Comparison of ENCODE assay signal across 9 cellular contexts in genomic region chr5:168472329-168472728, GRCh38. TPM values are rescaled to one million over a fixed set of nuclear protein-coding genes. Genes with fewer than 3 reads are reported as not detected.
A peak's percentile ranks its signal among the peaks of the same experiment; 100 is the strongest.
DNase-seq lines count a peak whose midpoint lies in the region; ATAC-seq, FAIRE-seq and TF ChIP-seq lines count a peak whose summit lies in the region.
"Had no signal": no experiment of that assay in that cellular context is flagged by ENCODE, and none has a peak within 500 bp of the region (broad histone marks: within the 10 kb centered on the region; RNA-seq: fewer than 3 reads in every experiment).

No MANE protein-coding gene starts in this region.

- no peaks in the 10 kb centered on the region for H3K9me3 ChIP-seq in tibial nerve

- H3K27me3 ChIP-seq in tibial nerve, result no peaks in the 10 kb centered on the region

- TF ChIP-seq POLR2A in H54 (IDR thresholded peaks at IDR 0.05; ENCODE audit: low read depth, low read length), result no peak
- TF ChIP-seq POLR2A in tibial nerve (IDR thresholded peaks at IDR 0.05), result no peak

- H3K36me3 ChIP-seq in tibial nerve, result no peaks in the 10 kb centered on the region

- no peak overlapping the region for H3K4me3 ChIP-seq in fibroblast of pulmonary artery (replicated peaks; ENCODE audit: low read depth, low read length)
- H3K4me3 ChIP-seq in tibial nerve, result no peak overlapping the region

- peak; percentile 76 for FAIRE-seq in H54 (lab: Jason Lieb, UNC)
- FAIRE-seq: colon had no signal

- DNase-seq in H54 (ENCODE audit: insufficient read length, low spot score) (peak; percentile 81), fibroblast of pulmonary artery (ENCODE audit: low read depth) (peak; percentile 93), tibial nerve (ENCODE audit: low spot score in 2 of 2) (peak in 1 of 2 donors; percentile 20), GM19238 (ENCODE audit: insufficient read length, low spot score) (no peak), amygdala (lab: John Stamatoyannopoulos, UW) (no peak)
- DNase-seq: NCI-H1694 had no signal

- peak; percentile 61 for TF ChIP-seq CTCF in fibroblast of pulmonary artery (IDR thresholded peaks at IDR 0.05; ENCODE audit: low read length, missing control alignments)
- peak in 3 of 5 experiments; percentile 15 to 32 (median 19) for TF ChIP-seq CTCF in tibial nerve (IDR thresholded peaks at IDR 0.05)

- 43 to 48% methylated on average over 5 of the region's 5 CpGs for WGBS in tibial nerve, 2 donors

- peak; percentile 100 for ATAC-seq in SK-N-SH treated with all-trans-retinoic acid at 6 μM for 48 hours
- ATAC-seq in HG02885 (IDR thresholded peaks at IDR 0.05; ENCODE audit: poor library complexity, unreplicated experiment), result no peak

- no peak for TF ChIP-seq EP300 in tibial nerve (IDR thresholded peaks at IDR 0.05)

- H3K27ac ChIP-seq in tibial nerve, result peak overlapping the region in 2 of 4 donors; percentile 41 to 68

- H3K4me1 ChIP-seq in tibial nerve, result no peaks in the 10 kb centered on the region

TF ChIP-seq in SK-N-SH treated with all-trans-retinoic acid at 6 μM for 48 hours, 23 proteins besides CTCF, POLR2A, EP300 and RAD21:
- TF ChIP-seq ISL1 (CRISPR knock-in tag; IDR thresholded peaks at IDR 0.05) (no peak), CSDC2 (CRISPR knock-in tag; IDR thresholded peaks at IDR 0.05) (0 out of 2 replicates have a peak, but pooled peaks have one; percentile 41)
TF ChIP-seq in SK-N-SH treated with all-trans-retinoic acid at 6 μM for 48 hours: peak in this region for 1.

RNA-seq across cellular contexts. Expression of gene RARS1, which starts 13.9 kb away (rescaled TPM):
- 10 to 100 TPM; 42.8 to 56.8 (median 52.9) TPM for total RNA-seq in tibial nerve

RNA-seq across cellular contexts. Expression of gene FBLL1, which starts 56.8 kb away (rescaled TPM):
- total RNA-seq in tibial nerve, result not detected

Comparison
In these comparisons a context has a peak if more than half of its experiments do, and no peak if none do; other contexts are left out.
1. DNase-seq: peak in H54 (single experiment) and fibroblast of pulmonary artery (single experiment); none in GM19238 (single experiment) and amygdala (0 of 56).